Comparison of ENCODE assay signal across 19 cellular contexts in the genomic region with DNA sequence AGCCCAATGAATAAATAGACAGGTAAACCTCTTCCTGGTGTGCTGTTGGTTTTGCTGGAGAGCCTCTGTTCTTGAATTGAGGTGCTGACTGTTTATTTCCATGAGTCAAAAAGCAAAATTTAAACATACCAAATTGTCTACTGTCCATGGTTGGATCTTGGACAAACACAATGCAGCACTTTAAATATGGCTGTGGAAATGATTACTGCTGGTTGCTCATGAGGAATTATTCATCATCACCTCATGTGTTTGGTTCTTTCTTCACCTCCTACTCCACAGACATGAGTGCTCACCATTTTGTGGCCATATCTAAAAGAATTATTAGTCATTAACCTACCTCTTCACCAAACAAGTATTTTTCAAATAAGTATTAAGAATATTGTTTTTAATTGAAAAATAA.
"Had no signal": no experiment of that assay in that cellular context is flagged by ENCODE, and none has a peak within 500 bp of the region (broad histone marks: within the 10 kb centered on the region; RNA-seq: fewer than 3 reads in every experiment).

No MANE protein-coding gene starts in this region.

- H3K4me3 Mint-ChIP-seq: activated CD8-positive, alpha-beta T cell treated with anti-CD3 and anti-CD28 coated beads, Interleukin-2, amount 10 ng/mL, durations not matched to agents 7 days and 5 days; activated naive CD4-positive, alpha-beta T cell treated with anti-CD3 and anti-CD28 coated beads for 36 hours; dendritic cell treated with granulocyte-macrophage colony-stimulating factor and Interleukin-4, amounts not matched to agents 40 ng/mL and 50 ng/mL, for 4 days; neural progenitor cell; stimulated activated naive CD8-positive, alpha-beta T cell treated with anti-CD3 and anti-CD28 coated beads, Interleukin-15, Interleukin-2, amounts not matched to agents 100 ng/mL and 50 ng/mL, for 24 hours; T-helper 1 cell treated with Interleukin-12 subunit alpha and Interleukin-12 subunit beta and Interleukin-4 antibody, amounts not matched to agents 30 μg/mL and 1 μg/mL, for 36 hours; WTC11 had no signal

- H3K36me3 Mint-ChIP-seq: neural progenitor cell, WTC11 had no signal

- H3K27ac ChIP-seq: neural progenitor cell, parathyroid adenoma, upper lobe of left lung had no signal

- H3K4me3 ChIP-seq: gastroesophageal sphincter, neural progenitor cell, upper lobe of left lung had no signal

- H3K9me3 Mint-ChIP-seq: dendritic cell treated with granulocyte-macrophage colony-stimulating factor and Interleukin-4, amounts not matched to agents 40 ng/mL and 50 ng/mL, for 4 days; stimulated activated naive CD8-positive, alpha-beta T cell treated with anti-CD3 and anti-CD28 coated beads, Interleukin-15, Interleukin-2, amounts not matched to agents 100 ng/mL and 50 ng/mL, for 24 hours; T-helper 1 cell treated with Interleukin-12 subunit alpha and Interleukin-12 subunit beta and Interleukin-4 antibody, amounts not matched to agents 30 μg/mL and 1 μg/mL, for 36 hours had no signal

- ATAC-seq: activated CD8-positive, alpha-beta T cell treated with anti-CD3 and anti-CD28 coated beads, Interleukin-2, amount 10 ng/mL, durations not matched to agents 7 days and 5 days; esophagus mucosa; gastroesophageal sphincter; WTC11 had no signal

- H3K79me2 ChIP-seq: parathyroid adenoma had no signal

- H3K4me1 Mint-ChIP-seq: WTC11 had no signal

- H3K36me3 ChIP-seq: gastroesophageal sphincter, neural progenitor cell, upper lobe of left lung had no signal

- H3K4me2 ChIP-seq: neural progenitor cell had no signal

- H3K27ac Mint-ChIP-seq: activated CD8-positive, alpha-beta T cell treated with anti-CD3 and anti-CD28 coated beads, Interleukin-2, amount 10 ng/mL, durations not matched to agents 7 days and 5 days; activated naive CD4-positive, alpha-beta T cell treated with anti-CD3 and anti-CD28 coated beads for 36 hours; dendritic cell treated with granulocyte-macrophage colony-stimulating factor and Interleukin-4, amounts not matched to agents 40 ng/mL and 50 ng/mL, for 4 days; neural progenitor cell; stimulated activated naive CD8-positive, alpha-beta T cell treated with anti-CD3 and anti-CD28 coated beads, Interleukin-15, Interleukin-2, amounts not matched to agents 100 ng/mL and 50 ng/mL, for 24 hours; T-helper 1 cell treated with Interleukin-12 subunit alpha and Interleukin-12 subunit beta and Interleukin-4 antibody, amounts not matched to agents 30 μg/mL and 1 μg/mL, for 36 hours; WTC11 had no signal

- H3K9me3 ChIP-seq: gastroesophageal sphincter, upper lobe of left lung had no signal

- H3K27me3 ChIP-seq: gastroesophageal sphincter, neural progenitor cell, upper lobe of left lung had no signal

- H2AFZ ChIP-seq: neural progenitor cell, parathyroid adenoma had no signal

- DNase-seq: activated CD4-positive, alpha-beta T cell treated with anti-CD3 and anti-CD28 coated beads for 48 hours; activated CD8-positive, alpha-beta memory T cell treated with anti-CD3 and anti-CD28 coated beads, Interleukin-2, amount 50 U/mL, for 48 hours; activated CD8-positive, alpha-beta T cell treated with anti-CD3 and anti-CD28 coated beads, Interleukin-2, amount 10 ng/mL, durations not matched to agents 7 days and 5 days; activated naive CD4-positive, alpha-beta T cell treated with anti-CD3 and anti-CD28 coated beads for 36 hours; cerebellar nuclear complex; hippocampal formation; kidney glomerular epithelial cell; midbrain; stimulated activated CD4-positive, alpha-beta T cell treated with anti-CD3 and anti-CD28 coated beads, Interleukin-4, amount 100 ng/mL, for 1 hour; stimulated activated CD8-positive, alpha-beta memory T cell treated with anti-CD3 and anti-CD28 coated beads, Interleukin-4, amount 100 ng/mL, for 48 hours; upper lobe of left lung had no signal

- H3K9ac ChIP-seq: neural progenitor cell, parathyroid adenoma had no signal

- H3K4me1 ChIP-seq: neural progenitor cell, parathyroid adenoma, upper lobe of left lung had no signal
